11 cellular contexts compared by ENCODE assay signal in the genomic region with DNA sequence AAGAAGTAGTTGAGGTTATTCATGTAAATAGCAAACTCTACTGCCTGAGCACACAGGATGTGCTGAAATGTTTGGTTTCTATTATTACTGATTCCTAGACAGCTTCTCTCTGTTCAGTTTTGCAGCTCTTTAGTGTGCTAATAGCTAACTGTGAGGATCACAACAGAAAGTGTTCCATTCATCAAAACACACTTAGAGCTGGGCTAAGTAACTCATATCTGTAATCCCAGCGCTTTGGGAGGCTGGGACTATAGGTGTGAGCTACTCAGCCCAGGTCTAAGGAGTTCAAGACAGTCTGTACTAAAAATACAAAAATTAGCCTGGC.
DNase-seq lines count a peak whose midpoint lies in the region; ATAC-seq and FAIRE-seq lines count a peak whose summit lies in the region.
"Had no signal": no experiment of that assay in that cellular context is flagged by ENCODE, and none has a peak within 500 bp of the region (broad histone marks: within the 10 kb centered on the region; RNA-seq: fewer than 3 reads in every experiment).

No MANE protein-coding gene starts in this region.

- no peaks in the 10 kb centered on the region for H3K79me1 ChIP-seq in neuronal stem cell (ENCODE audit: low read depth, low read length)

- H3K4me3 ChIP-seq in neuronal stem cell (ENCODE audit: low read length in 2 of 2), result no peak overlapping the region

- H3K27ac ChIP-seq in neuronal stem cell (replicated peaks; ENCODE audit: low read length), result no peak overlapping the region

- H3K14ac ChIP-seq in neuronal stem cell (ENCODE audit: low read length), result no peak overlapping the region

- H3K4me1 ChIP-seq in neuronal stem cell (ENCODE audit: control insufficient read depth in 2 of 2, insufficient read depth in 1 of 2, low read depth in 1 of 2, low read length in 2 of 2), result peaks cover 3% of the 10 kb centered on the region in 2 donors

- no peaks in the 10 kb centered on the region for H3K27me3 ChIP-seq in neuronal stem cell (ENCODE audit: control insufficient read depth in 3 of 3, insufficient read depth in 3 of 3, low read depth in 1 of 3, low read length in 3 of 3)

- H3K9ac ChIP-seq in neuronal stem cell (ENCODE audit: low read depth, low read length, poor library complexity), result no peak overlapping the region

- peak; percentile 84 for ATAC-seq in GM18861 (IDR thresholded peaks at IDR 0.05; ENCODE audit: unreplicated experiment)
- ATAC-seq in GM21528 (IDR thresholded peaks at IDR 0.05; ENCODE audit: low FRiP score, unreplicated experiment), result peak; percentile 85
- ATAC-seq in HG03139 (IDR thresholded peaks at IDR 0.05; ENCODE audit: unreplicated experiment), result peak; percentile 74

- no peaks in the 10 kb centered on the region for H3K9me3 Mint-ChIP-seq in activated naive CD4-positive, alpha-beta T cell treated with anti-CD3 and anti-CD28 coated beads, Interleukin-2, amount 10 ng/mL, durations not matched to agents 7 days and 5 days
- H3K9me3 Mint-ChIP-seq: activated T-helper 1 cell treated with anti-CD3 and anti-CD28 coated beads, Interleukin-12 subunit alpha, Interleukin-12 subunit beta, Interleukin-2, Interleukin-4 antibody, amounts not matched to agents 30 ng/mL and 10 ng/mL and 1 ng/mL, durations not matched to agents 14 hours and 24 hours and 36 hours had no signal

- H3K4me2 ChIP-seq in neuronal stem cell (ENCODE audit: insufficient read depth, low read length, poor library complexity, severe bottlenecking), result no peak overlapping the region

- H3K23ac ChIP-seq in neuronal stem cell (ENCODE audit: low read depth, low read length, poor library complexity), result no peak overlapping the region

- H3K27me3 Mint-ChIP-seq in activated naive CD4-positive, alpha-beta T cell treated with anti-CD3 and anti-CD28 coated beads, Interleukin-2, amount 10 ng/mL, durations not matched to agents 7 days and 5 days, result peaks cover 44% of the 10 kb centered on the region

- no peak overlapping the region for H2BK5ac ChIP-seq in neuronal stem cell (ENCODE audit: low read length)

- FAIRE-seq in frontal cortex (lab: Jason Lieb, UNC), result no peak

- no peaks in the 10 kb centered on the region for H3K36me3 ChIP-seq in neuronal stem cell (replicated peaks in 1 of 2; ENCODE audit: control insufficient read depth in 2 of 2, insufficient read depth in 2 of 2, low read length in 2 of 2)

- no peak overlapping the region for H3K27ac Mint-ChIP-seq in activated naive CD4-positive, alpha-beta T cell treated with anti-CD3 and anti-CD28 coated beads, Interleukin-2, amount 10 ng/mL, durations not matched to agents 7 days and 5 days
- H3K27ac Mint-ChIP-seq: activated T-helper 1 cell treated with anti-CD3 and anti-CD28 coated beads, Interleukin-12 subunit alpha, Interleukin-12 subunit beta, Interleukin-2, Interleukin-4 antibody, amounts not matched to agents 30 ng/mL and 10 ng/mL and 1 ng/mL, durations not matched to agents 14 hours and 24 hours and 36 hours had no signal

- H2AK5ac ChIP-seq in neuronal stem cell (ENCODE audit: low read depth, low read length), result no peak overlapping the region

- no peak overlapping the region for H3K4me3 Mint-ChIP-seq in activated naive CD4-positive, alpha-beta T cell treated with anti-CD3 and anti-CD28 coated beads, Interleukin-2, amount 10 ng/mL, durations not matched to agents 7 days and 5 days
- H3K4me3 Mint-ChIP-seq: activated T-helper 1 cell treated with anti-CD3 and anti-CD28 coated beads, Interleukin-12 subunit alpha, Interleukin-12 subunit beta, Interleukin-2, Interleukin-4 antibody, amounts not matched to agents 30 ng/mL and 10 ng/mL and 1 ng/mL, durations not matched to agents 14 hours and 24 hours and 36 hours had no signal

- no peak for DNase-seq in neuronal stem cell (ENCODE audit: low spot score)
- DNase-seq in activated naive CD4-positive, alpha-beta T cell treated with anti-CD3 and anti-CD28 coated beads, Interleukin-2, amount 10 ng/mL, durations not matched to agents 7 days and 5 days, result no peak
- DNase-seq in frontal cortex (ENCODE audit: low spot score in 2 of 2), result no peak
- DNase-seq in activated CD4-positive, CD25-positive, alpha-beta regulatory T cell (lab: John Stamatoyannopoulos, UW), result no peak
- DNase-seq in HPDE6-E6E7 (ENCODE audit: extremely low spot score), result no peak
- DNase-seq: effector memory CD4-positive, alpha-beta T cell; NCI-H226 had no signal

- no peak overlapping the region for H3K18ac ChIP-seq in neuronal stem cell (ENCODE audit: low read length)

- no peak overlapping the region for H2BK120ac ChIP-seq in neuronal stem cell (ENCODE audit: low read depth, low read length)

- H2AFZ ChIP-seq in neuronal stem cell (ENCODE audit: low read length), result peak overlapping the region; percentile 60

- no peaks in the 10 kb centered on the region for H3K36me3 Mint-ChIP-seq in activated naive CD4-positive, alpha-beta T cell treated with anti-CD3 and anti-CD28 coated beads, Interleukin-2, amount 10 ng/mL, durations not matched to agents 7 days and 5 days

- no peak overlapping the region for H2BK15ac ChIP-seq in neuronal stem cell (ENCODE audit: low read length)

- CTCF ChIA-PET in activated naive CD4-positive, alpha-beta T cell treated with anti-CD3 and anti-CD28 coated beads, Interleukin-2, amount 10 ng/mL, durations not matched to agents 7 days and 5 days (lab: Charles Lee), result interaction anchor here (0.8 kb wide), 1 partner anchor 23 kb away, joined by 3 read pairs; no protein-coding TSS in a partner anchor

- WGBS in neuronal stem cell (ENCODE audit: extremely low coverage in 2 of 2, insufficient read length in 2 of 2, insufficient replicate concordance in 1 of 2), 2 donors, result no CpG with 5 or more reads among the region's 1 CpG

- H3K9me3 ChIP-seq in neuronal stem cell (replicated peaks in 1 of 2; ENCODE audit: control insufficient read depth in 2 of 2, insufficient read depth in 1 of 2, low read depth in 1 of 2, low read length in 2 of 2), result no peaks in the 10 kb centered on the region

- H4K91ac ChIP-seq in neuronal stem cell (ENCODE audit: low read depth, low read length, poor library complexity), result no peak overlapping the region

- no peak overlapping the region for H2BK12ac ChIP-seq in neuronal stem cell (ENCODE audit: low read length)

- no peak overlapping the region for H3K4ac ChIP-seq in neuronal stem cell (ENCODE audit: low read length)

- no peak overlapping the region for H4K8ac ChIP-seq in neuronal stem cell (ENCODE audit: low read depth, low read length)

- H3K4me1 Mint-ChIP-seq in activated naive CD4-positive, alpha-beta T cell treated with anti-CD3 and anti-CD28 coated beads, Interleukin-2, amount 10 ng/mL, durations not matched to agents 7 days and 5 days, result peaks cover 12% of the 10 kb centered on the region
